Comparison of ENCODE assay signal across 9 cellular contexts in the genomic region with DNA sequence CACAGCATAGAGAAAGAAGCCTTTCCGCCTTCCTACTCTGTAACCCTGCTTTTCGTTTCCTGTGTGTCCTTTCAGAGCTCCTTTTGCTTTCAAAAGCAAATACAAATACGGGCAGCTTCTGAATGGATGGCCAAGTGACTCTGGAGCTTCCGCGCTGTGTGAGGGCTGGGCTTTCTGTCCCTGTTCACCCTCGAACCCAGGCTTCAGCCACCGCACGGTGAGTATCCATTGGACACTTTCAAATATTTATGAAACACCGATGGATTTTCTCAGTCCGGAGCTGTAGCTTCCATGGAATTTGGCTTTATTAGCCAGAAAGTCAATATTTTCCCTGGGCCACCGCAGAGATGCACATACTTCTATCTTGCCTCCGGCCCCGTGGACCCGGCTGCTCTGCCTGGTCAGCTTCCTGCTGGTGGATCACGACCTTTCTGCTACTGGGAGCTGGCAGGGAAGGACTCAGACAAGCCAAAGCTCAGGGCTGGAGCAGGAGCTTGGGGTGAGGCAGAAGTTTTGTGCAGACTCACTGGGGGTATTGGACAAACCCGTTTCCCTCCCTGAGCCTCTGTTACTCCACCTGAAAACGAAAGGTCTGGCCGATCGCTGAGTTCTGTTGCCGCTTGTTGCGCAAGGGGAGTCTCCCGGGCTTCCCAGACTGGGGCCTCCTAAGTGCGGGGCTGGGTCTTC.
A peak's percentile ranks its signal among the peaks of the same experiment; 100 is the strongest.
DNase-seq lines count a peak whose midpoint lies in the region; ATAC-seq and TF ChIP-seq lines count a peak whose summit lies in the region.
"Had no signal": no experiment of that assay in that cellular context is flagged by ENCODE, and none has a peak within 500 bp of the region (broad histone marks: within the 10 kb centered on the region; RNA-seq: fewer than 3 reads in every experiment).

No MANE protein-coding gene starts in this region.

- DNase-seq in DMS153 (lab: John Stamatoyannopoulos, UW) (peak; percentile 6), RPMI7951 (ENCODE audit: low read depth) (peak; percentile 60), fibroblast of villous mesenchyme (ENCODE audit: low read depth) (peak; percentile 78), omental fat pad (ENCODE audit: low spot score) (peak; percentile 36), NCI-H1048 (lab: John Stamatoyannopoulos, UW) (no peak)
- DNase-seq in stimulated activated CD8-positive, alpha-beta memory T cell treated with anti-CD3 and anti-CD28 coated beads, Interleukin-4, amount 100 ng/mL, for 48 hours = no peak
- DNase-seq: COR-L47 had no signal

- peak overlapping the region; percentile 50 for H3K4me3 ChIP-seq in fibroblast of villous mesenchyme (ENCODE audit: low read depth, low read length)

- peak; percentile 72 for ATAC-seq in omental fat pad (ENCODE audit: low FRiP score)
- ATAC-seq in GM19328 (IDR thresholded peaks at IDR 0.05; ENCODE audit: unreplicated experiment) = no peak
- ATAC-seq in GM18907 (IDR thresholded peaks at IDR 0.05; ENCODE audit: unreplicated experiment) = no peak

- TF ChIP-seq CTCF in fibroblast of villous mesenchyme (IDR thresholded peaks at IDR 0.05; ENCODE audit: insufficient read depth, low read depth, low read length) (no peak), omental fat pad (IDR thresholded peaks at IDR 0.05) (no peak)

Comparison
In these comparisons a context has a peak if more than half of its experiments do, and no peak if none do; other contexts are left out.
1. DNase-seq: peak in DMS153 (single experiment), RPMI7951 (single experiment), fibroblast of villous mesenchyme (single experiment) and omental fat pad (single experiment); none in stimulated activated CD8-positive, alpha-beta memory T cell treated with anti-CD3 and anti-CD28 coated beads, Interleukin-4, amount 100 ng/mL, for 48 hours (single experiment) and NCI-H1048 (single experiment).